In the genomic region with DNA sequence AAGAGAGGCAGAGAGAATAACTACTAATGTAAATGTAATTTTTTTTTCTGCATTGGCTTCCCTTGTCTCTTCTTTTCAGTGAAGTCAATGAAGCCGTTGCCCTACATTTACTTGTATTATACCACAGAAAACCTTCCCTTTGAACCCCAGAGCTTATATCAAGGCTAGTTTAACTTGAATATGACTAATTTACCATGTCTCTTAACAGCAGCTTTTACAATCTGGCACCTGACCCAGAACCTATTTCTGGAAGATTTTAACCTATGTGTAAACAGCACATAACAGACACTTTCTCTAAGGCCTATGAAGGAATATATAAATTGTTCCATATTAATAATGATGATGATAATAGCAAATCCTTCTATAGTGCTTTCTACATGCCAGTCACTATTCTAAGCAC, we compare ENCODE assay signal across 21 cellular contexts.
"Had no signal": no experiment of that assay in that cellular context is flagged by ENCODE, and none has a peak within 500 bp of the region (broad histone marks: within the 10 kb centered on the region; RNA-seq: fewer than 3 reads in every experiment).

No MANE protein-coding gene starts in this region.

- ATAC-seq: effector memory CD8-positive, alpha-beta T cell; esophagus mucosa; gastrocnemius medialis; heart right ventricle; left lung; left ventricle myocardium superior; lower lobe of right lung had no signal

- H3K27ac Mint-ChIP-seq: dendritic cell treated with granulocyte-macrophage colony-stimulating factor and Interleukin-4, amounts not matched to agents 40 ng/mL and 50 ng/mL, for 4 days; effector memory CD8-positive, alpha-beta T cell; endodermal cell; mesothelial cell of epicardium had no signal

- H3K27me3 Mint-ChIP-seq: dendritic cell treated with granulocyte-macrophage colony-stimulating factor and Interleukin-4, amounts not matched to agents 40 ng/mL and 50 ng/mL, for 4 days; effector memory CD8-positive, alpha-beta T cell had no signal

- DNase-seq: cortex of kidney; effector CD8-positive, alpha-beta T cell; effector memory CD8-positive, alpha-beta T cell; endodermal cell; erythroblast; esophagus squamous epithelium; foreskin fibroblast; foreskin melanocyte; gastrocnemius medialis; glutamatergic neuron; head of caudate nucleus; heart right ventricle; hippocampal formation; left lung; left ventricle myocardium superior; lower lobe of right lung; mesenchymal stem cell had no signal

- H3K27me3 ChIP-seq: esophagus squamous epithelium, gastrocnemius medialis, heart right ventricle, left lung had no signal

- H3K4me3 Mint-ChIP-seq: dendritic cell treated with granulocyte-macrophage colony-stimulating factor and Interleukin-4, amounts not matched to agents 40 ng/mL and 50 ng/mL, for 4 days; effector memory CD8-positive, alpha-beta T cell; endodermal cell; mesothelial cell of epicardium had no signal

- H3K36me3 Mint-ChIP-seq: mesothelial cell of epicardium had no signal

- H3K4me1 Mint-ChIP-seq: endodermal cell, mesothelial cell of epicardium had no signal

- H3K4me3 ChIP-seq: esophagus squamous epithelium, gastrocnemius medialis, heart right ventricle, left lung, lower lobe of right lung had no signal

- H3K4me1 ChIP-seq: esophagus squamous epithelium, gastrocnemius medialis, heart right ventricle, left lung, lower lobe of right lung had no signal

- H3K27ac ChIP-seq: epithelial cell of prostate, esophagus squamous epithelium, gastrocnemius medialis, heart right ventricle, left lung, lower lobe of right lung had no signal

- H3K9me3 ChIP-seq: esophagus squamous epithelium, gastrocnemius medialis, heart right ventricle, left lung, lower lobe of right lung had no signal

- H3K36me3 ChIP-seq: esophagus squamous epithelium, gastrocnemius medialis, heart right ventricle, left lung, lower lobe of right lung had no signal

- H3K9me3 Mint-ChIP-seq: dendritic cell treated with granulocyte-macrophage colony-stimulating factor and Interleukin-4, amounts not matched to agents 40 ng/mL and 50 ng/mL, for 4 days; endodermal cell; mesothelial cell of epicardium had no signal
